Comparison of ENCODE assay signal across 10 cellular contexts in genomic region chr19:543912-544608, GRCh38. TPM values are rescaled to one million over a fixed set of nuclear protein-coding genes. Genes with fewer than 3 reads are reported as not detected.
A peak's percentile ranks its signal among the peaks of the same experiment; 100 is the strongest.
DNase-seq lines count a peak whose midpoint lies in the region; ATAC-seq and TF ChIP-seq lines count a peak whose summit lies in the region.
"Had no signal": no experiment of that assay in that cellular context is flagged by ENCODE, and none has a peak within 500 bp of the region (broad histone marks: within the 10 kb centered on the region; RNA-seq: fewer than 3 reads in every experiment).

Gene GZMM (plus strand): TSS chr19:544053. CDS start chr19:544072, 19 bp downstream.

- DNase-seq in activated CD8-positive, alpha-beta memory T cell treated with anti-CD3 and anti-CD28 coated beads for 48 hours (ENCODE audit: low read depth in 2 of 3, low spot score in 2 of 3): peak in 2 of 3 experiments; percentile 32 to 46
- DNase-seq in left ventricle myocardium superior (no peak), foreskin keratinocyte (no peak), NCI-H526 (lab: John Stamatoyannopoulos, UW) (no peak), SHP77 treated with DMSO at 0.1 percent for 48 hours (lab: John Stamatoyannopoulos, UW) (no peak), suprapubic skin (ENCODE audit: low spot score in 2 of 2) (no peak)
- peak; percentile 48 for DNase-seq in stimulated activated CD8-positive, alpha-beta memory T cell treated with anti-CD3 and anti-CD28 coated beads, Interleukin-15, amount 100 ng/mL, for 1 hour (ENCODE audit: low read depth)
- DNase-seq: GDM1 had no signal

- H3K27ac ChIP-seq in foreskin keratinocyte (no peak within 1 kb of the TSS), suprapubic skin (no peak within 1 kb of the TSS)

- H3K36me3 Mint-ChIP-seq in IgD-negative memory B cell: peaks cover 3% of the 10 kb centered on the region

- intact Hi-C loops in left ventricle myocardium superior (cut with micrococcal nuclease): no loop called here

- TF ChIP-seq EP300 in suprapubic skin (IDR thresholded peaks at IDR 0.05): no peak

- H3K4me1 ChIP-seq in foreskin keratinocyte: no peaks in the 10 kb centered on the region
- H3K4me1 ChIP-seq in suprapubic skin: no peaks in the 10 kb centered on the region

- no peaks in the 10 kb centered on the region for H3K27me3 Mint-ChIP-seq in IgD-negative memory B cell
- H3K27me3 Mint-ChIP-seq: progenitor cell of endocrine pancreas had no signal

- H3K27me3 ChIP-seq in foreskin keratinocyte: no peaks in the 10 kb centered on the region
- H3K27me3 ChIP-seq in suprapubic skin: peaks cover 3% of the 10 kb centered on the region

- no peak within 1 kb of the TSS for H3K27ac Mint-ChIP-seq in IgD-negative memory B cell
- H3K27ac Mint-ChIP-seq: progenitor cell of endocrine pancreas had no signal

- H3K4me1 Mint-ChIP-seq in IgD-negative memory B cell: no peaks in the 10 kb centered on the region

- 54% methylated on average over 17 of the region's 31 CpGs for WGBS in suprapubic skin

- H3K9me3 Mint-ChIP-seq in IgD-negative memory B cell: no peaks in the 10 kb centered on the region

- ATAC-seq in left ventricle myocardium superior (peak; percentile 31), foreskin keratinocyte (no peak)

- TF ChIP-seq POLR2A in suprapubic skin (IDR thresholded peaks at IDR 0.05): no peak

- H3K4me3 Mint-ChIP-seq in IgD-negative memory B cell: peak within 1 kb of the TSS in 3 of 4 donors; percentile 27 to 78 (median 38)

- H3K4me3 ChIP-seq in suprapubic skin: no peak within 1 kb of the TSS

- TF ChIP-seq CTCF in foreskin keratinocyte (conservative IDR thresholded peaks at IDR 0.05) (no peak), suprapubic skin (IDR thresholded peaks at IDR 0.05) (no peak)

- peaks cover 24% of the 10 kb centered on the region for H3K36me3 ChIP-seq in suprapubic skin

- no peaks in the 10 kb centered on the region for H3K9me3 ChIP-seq in suprapubic skin

RNA-seq across cellular contexts. Expression of gene GZMM, which starts in this region (rescaled TPM):
- polyA plus RNA-seq in IgD-negative memory B cell: 15.8 TPM
- total RNA-seq in left ventricle myocardium superior: 0.37 TPM
- total RNA-seq in foreskin keratinocyte: not detected in 2 replicates
- polyA plus RNA-seq in foreskin keratinocyte: 0.10 TPM in 1 of 2 replicates, not detected in the other
- total RNA-seq in suprapubic skin: under 1 TPM in 1 of 4 donors, not detected in 3; 0.97 TPM

Comparison
In these comparisons a context has a peak if more than half of its experiments do, and no peak if none do; other contexts are left out.
1. RNA of gene GZMM (polyA plus RNA-seq): 15.8 TPM in IgD-negative memory B cell (single experiment); 0.10 TPM in foreskin keratinocyte; every median in the first group is over 10 times any median in the second.
2. Peak in ATAC-seq in left ventricle myocardium superior; RNA of the gene not detected or under 1 TPM.
3. DNase-seq: peak in activated CD8-positive, alpha-beta memory T cell treated with anti-CD3 and anti-CD28 coated beads for 48 hours (2 of 3) and stimulated activated CD8-positive, alpha-beta memory T cell treated with anti-CD3 and anti-CD28 coated beads, Interleukin-15, amount 100 ng/mL, for 1 hour (single experiment); none in left ventricle myocardium superior (single experiment), foreskin keratinocyte (0 of 2), NCI-H526 (0 of 2), SHP77 treated with DMSO at 0.1 percent for 48 hours (single experiment) and suprapubic skin (0 of 2).